Comparison of ENCODE assay signal across 30 cellular contexts in the genomic region with DNA sequence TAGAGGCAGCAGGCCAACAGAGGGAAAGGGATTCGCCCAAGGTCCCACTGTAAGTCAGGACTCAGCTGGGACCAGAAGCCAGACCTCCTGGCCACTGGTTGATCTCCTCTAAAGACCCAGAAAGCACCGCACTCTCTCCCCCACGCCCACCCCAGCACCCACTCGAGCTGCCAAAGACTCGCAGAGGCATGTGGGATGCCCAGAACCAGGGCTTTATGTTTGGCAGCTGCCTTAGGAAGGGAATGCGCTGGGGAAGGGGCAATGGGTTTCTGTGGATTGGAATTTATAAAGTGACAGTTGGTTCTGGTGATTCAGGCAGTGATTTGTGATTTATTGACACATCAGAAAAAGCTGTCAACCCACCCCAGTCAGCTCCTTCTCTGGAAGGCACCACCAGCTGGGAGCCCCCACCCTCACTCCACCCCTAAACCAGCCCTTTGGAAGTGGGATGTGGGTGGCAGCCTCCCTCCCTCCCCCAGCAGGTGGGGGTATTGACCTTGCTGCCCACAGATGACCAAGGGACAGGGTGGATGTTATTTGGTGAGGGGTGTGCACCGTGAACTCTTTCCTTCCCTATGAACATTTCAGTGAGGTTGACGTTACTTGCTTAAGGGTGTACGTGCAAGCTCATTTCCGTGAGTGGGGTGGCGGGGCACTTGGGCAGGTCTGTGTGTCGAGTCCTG.
"Had no signal": no experiment of that assay in that cellular context is flagged by ENCODE, and none has a peak within 500 bp of the region (broad histone marks: within the 10 kb centered on the region; RNA-seq: fewer than 3 reads in every experiment).

No MANE protein-coding gene starts in this region.

- H3K27me3 Mint-ChIP-seq: activated naive CD8-positive, alpha-beta T cell treated with anti-CD3 and anti-CD28 coated beads for 36 hours; progenitor cell of endocrine pancreas; stimulated activated naive CD8-positive, alpha-beta T cell treated with anti-CD3 and anti-CD28 coated beads, Interleukin-15, Interleukin-2, amounts not matched to agents 100 ng/mL and 50 ng/mL, for 24 hours had no signal

- H3K4me1 ChIP-seq: body of pancreas, lower lobe of right lung had no signal

- H3K9me3 ChIP-seq: adrenal gland, body of pancreas, heart right ventricle, left lung, lower lobe of right lung, thoracic aorta had no signal

- H3K27ac ChIP-seq: adrenal gland, body of pancreas, coronary artery, heart right ventricle, left lung, lower lobe of right lung, thoracic aorta, VCaP had no signal

- ATAC-seq: activated CD4-positive, CD25-positive, alpha-beta regulatory T cell treated with anti-CD3 and anti-CD28 coated beads, Interleukin-2, amount 50 U/mL, for 24 hours; body of pancreas; effector memory CD8-positive, alpha-beta T cell; esophagus mucosa; heart right ventricle; left lung; lower lobe of right lung; natural killer cell; sciatic nerve; stimulated activated effector memory CD8-positive, alpha-beta T cell treated with anti-CD3 and anti-CD28 coated beads, Interleukin-12 subunit alpha, Interleukin-12 subunit beta, amount 100 ng/mL, for 72 hours had no signal

- H3K4me3 ChIP-seq: adrenal gland, body of pancreas, coronary artery, heart right ventricle, left lung, lower lobe of right lung, thoracic aorta had no signal

- H3K36me3 ChIP-seq: adrenal gland, heart right ventricle, left lung, lower lobe of right lung, thoracic aorta had no signal

- H3K4me3 Mint-ChIP-seq: activated naive CD4-positive, alpha-beta T cell treated with anti-CD3 and anti-CD28 coated beads for 36 hours; activated naive CD8-positive, alpha-beta T cell treated with anti-CD3 and anti-CD28 coated beads for 36 hours; activated T-helper 1 cell treated with anti-CD3 and anti-CD28 coated beads, Interleukin-12 subunit alpha, Interleukin-12 subunit beta, Interleukin-2, Interleukin-4 antibody, amounts not matched to agents 30 ng/mL and 10 ng/mL and 1 ng/mL, durations not matched to agents 14 hours and 24 hours and 36 hours; effector memory CD8-positive, alpha-beta T cell; natural killer cell; stimulated activated effector memory CD8-positive, alpha-beta T cell treated with anti-CD3 and anti-CD28 coated beads, Interleukin-12 subunit alpha, Interleukin-12 subunit beta, amount 100 ng/mL, for 72 hours; stimulated activated naive CD8-positive, alpha-beta T cell treated with anti-CD3 and anti-CD28 coated beads, Interleukin-15, Interleukin-2, amounts not matched to agents 100 ng/mL and 50 ng/mL, for 24 hours; T-helper 1 cell treated with Interleukin-12 subunit alpha and Interleukin-12 subunit beta and Interleukin-4 antibody, amounts not matched to agents 30 μg/mL and 1 μg/mL, for 36 hours had no signal

- H3K9me3 Mint-ChIP-seq: activated naive CD4-positive, alpha-beta T cell treated with anti-CD3 and anti-CD28 coated beads for 36 hours; activated naive CD8-positive, alpha-beta T cell treated with anti-CD3 and anti-CD28 coated beads for 36 hours; activated T-helper 1 cell treated with anti-CD3 and anti-CD28 coated beads, Interleukin-12 subunit alpha, Interleukin-12 subunit beta, Interleukin-2, Interleukin-4 antibody, amounts not matched to agents 30 ng/mL and 10 ng/mL and 1 ng/mL, durations not matched to agents 14 hours and 24 hours and 36 hours; effector memory CD8-positive, alpha-beta T cell; natural killer cell; stimulated activated effector memory CD8-positive, alpha-beta T cell treated with anti-CD3 and anti-CD28 coated beads, Interleukin-12 subunit alpha, Interleukin-12 subunit beta, amount 100 ng/mL, for 72 hours; stimulated activated naive CD8-positive, alpha-beta T cell treated with anti-CD3 and anti-CD28 coated beads, Interleukin-15, Interleukin-2, amounts not matched to agents 100 ng/mL and 50 ng/mL, for 24 hours; T-helper 1 cell treated with Interleukin-12 subunit alpha and Interleukin-12 subunit beta and Interleukin-4 antibody, amounts not matched to agents 30 μg/mL and 1 μg/mL, for 36 hours had no signal

- H3K27ac Mint-ChIP-seq: activated naive CD4-positive, alpha-beta T cell treated with anti-CD3 and anti-CD28 coated beads for 36 hours; activated naive CD8-positive, alpha-beta T cell treated with anti-CD3 and anti-CD28 coated beads for 36 hours; activated T-helper 1 cell treated with anti-CD3 and anti-CD28 coated beads, Interleukin-12 subunit alpha, Interleukin-12 subunit beta, Interleukin-2, Interleukin-4 antibody, amounts not matched to agents 30 ng/mL and 10 ng/mL and 1 ng/mL, durations not matched to agents 14 hours and 24 hours and 36 hours; effector memory CD8-positive, alpha-beta T cell; natural killer cell; progenitor cell of endocrine pancreas; stimulated activated effector memory CD8-positive, alpha-beta T cell treated with anti-CD3 and anti-CD28 coated beads, Interleukin-12 subunit alpha, Interleukin-12 subunit beta, amount 100 ng/mL, for 72 hours; stimulated activated naive CD8-positive, alpha-beta T cell treated with anti-CD3 and anti-CD28 coated beads, Interleukin-15, Interleukin-2, amounts not matched to agents 100 ng/mL and 50 ng/mL, for 24 hours; T-helper 1 cell treated with Interleukin-12 subunit alpha and Interleukin-12 subunit beta and Interleukin-4 antibody, amounts not matched to agents 30 μg/mL and 1 μg/mL, for 36 hours had no signal

- H3K36me3 Mint-ChIP-seq: activated naive CD8-positive, alpha-beta T cell treated with anti-CD3 and anti-CD28 coated beads for 36 hours; natural killer cell had no signal

- DNase-seq: activated CD4-positive, alpha-beta T cell treated with anti-CD3 and anti-CD28 coated beads for 48 hours; activated CD4-positive, alpha-beta T cell treated with anti-CD3 and anti-CD28 coated beads, Interleukin-2, amount 50 U/mL, for 48 hours; activated CD8-positive, alpha-beta memory T cell treated with anti-CD3 and anti-CD28 coated beads for 24 hours; activated effector memory CD4-positive, alpha-beta T cell treated with anti-CD3 and anti-CD28 coated beads, Interleukin-2, amount 50 U/mL, for 16 hours; activated naive CD4-positive, alpha-beta T cell treated with anti-CD3 and anti-CD28 coated beads for 36 hours; activated naive CD8-positive, alpha-beta T cell treated with anti-CD3 and anti-CD28 coated beads for 36 hours; adrenal gland; body of pancreas; effector memory CD8-positive, alpha-beta T cell; foreskin melanocyte; heart right ventricle; kidney glomerular epithelial cell; left lung; lower lobe of right lung; mesenchymal stem cell; natural killer cell; stimulated activated CD4-positive, alpha-beta T cell treated with anti-CD3 and anti-CD28 coated beads, Interleukin-2, amount 100 ng/mL, for 48 hours; T-helper 9 cell; trophoblast cell had no signal

- H3K27me3 ChIP-seq: adrenal gland, body of pancreas, heart right ventricle, left lung had no signal
